21 cellular contexts compared by ENCODE assay signal in genomic region chr4:71029504-71029903, GRCh38.
"Had no signal": no experiment of that assay in that cellular context is flagged by ENCODE, and none has a peak within 500 bp of the region (broad histone marks: within the 10 kb centered on the region; RNA-seq: fewer than 3 reads in every experiment).

No MANE protein-coding gene starts in this region.

- H3K27me3 ChIP-seq: esophagus muscularis mucosa, hepatocyte, right atrium auricular region had no signal

- H3K36me3 ChIP-seq: prostate gland, right atrium auricular region had no signal

- H3K27ac ChIP-seq: esophagus muscularis mucosa, hepatocyte, left ventricle myocardium inferior, prostate gland, right atrium auricular region had no signal

- H3K79me2 ChIP-seq: hepatocyte had no signal

- H3K4me2 ChIP-seq: hepatocyte had no signal

- H2AFZ ChIP-seq: hepatocyte had no signal

- FAIRE-seq: bronchial epithelial cell, endothelial cell of umbilical vein had no signal

- H3K27me3 Mint-ChIP-seq: activated CD4-positive, alpha-beta memory T cell treated with anti-CD3 and anti-CD28 coated beads, Interleukin-2, amount 10 ng/mL, durations not matched to agents 7 days and 5 days; activated CD8-positive, alpha-beta memory T cell treated with anti-CD3 and anti-CD28 coated beads, Interleukin-2, amount 10 ng/mL, durations not matched to agents 7 days and 5 days had no signal

- H3K4me1 Mint-ChIP-seq: activated CD4-positive, alpha-beta memory T cell treated with anti-CD3 and anti-CD28 coated beads, Interleukin-2, amount 10 ng/mL, durations not matched to agents 7 days and 5 days; activated CD8-positive, alpha-beta memory T cell treated with anti-CD3 and anti-CD28 coated beads, Interleukin-2, amount 10 ng/mL, durations not matched to agents 7 days and 5 days had no signal

- H3K27ac Mint-ChIP-seq: activated CD4-positive, alpha-beta memory T cell treated with anti-CD3 and anti-CD28 coated beads, Interleukin-2, amount 10 ng/mL, durations not matched to agents 7 days and 5 days; activated CD8-positive, alpha-beta memory T cell treated with anti-CD3 and anti-CD28 coated beads, Interleukin-2, amount 10 ng/mL, durations not matched to agents 7 days and 5 days; activated T-helper 2 cell treated with anti-CD3 and anti-CD28 coated beads, Interferon-gamma antibody, Interleukin-2, Interleukin-4, amounts not matched to agents 10 μg/mL and 5 μg/mL and 100 μg/mL, durations not matched to agents 14 hours and 24 hours and 36 hours had no signal

- H3K4me1 ChIP-seq: prostate gland, right atrium auricular region had no signal

- DNase-seq: activated CD4-positive, alpha-beta memory T cell treated with anti-CD3 and anti-CD28 coated beads, Interleukin-2, amount 10 ng/mL, durations not matched to agents 7 days and 5 days; activated CD4-positive, alpha-beta T cell treated with anti-CD3 and anti-CD28 coated beads for 48 hours; activated CD8-positive, alpha-beta memory T cell treated with anti-CD3 and anti-CD28 coated beads, Interleukin-2, amount 10 ng/mL, durations not matched to agents 7 days and 5 days; activated naive CD4-positive, alpha-beta T cell treated with Interleukin-2 at 50 U/mL for 16 hours; activated T-cell treated with anti-CD3 and anti-CD28 coated beads, Interleukin-2, amount 50 U/mL, for 1 hour; aorta; effector CD8-positive, alpha-beta T cell; left ventricle myocardium inferior; mammary epithelial cell; stimulated activated CD4-positive, alpha-beta T cell treated with anti-CD3 and anti-CD28 coated beads, Interleukin-12 subunit alpha, Interleukin-12 subunit beta, amount 100 ng/mL, for 4 hours; stimulated activated CD4-positive, alpha-beta T cell treated with anti-CD3 and anti-CD28 coated beads, Interleukin-1b, Interleukin-23, amount 100 ng/mL, for 48 hours; stimulated activated CD8-positive, alpha-beta memory T cell treated with anti-CD3 and anti-CD28 coated beads, Interleukin-4, amount 100 ng/mL, for 48 hours; stimulated activated naive CD4-positive, alpha-beta T cell; SW 1271 had no signal

- H3K4me3 Mint-ChIP-seq: activated CD4-positive, alpha-beta memory T cell treated with anti-CD3 and anti-CD28 coated beads, Interleukin-2, amount 10 ng/mL, durations not matched to agents 7 days and 5 days; activated CD8-positive, alpha-beta memory T cell treated with anti-CD3 and anti-CD28 coated beads, Interleukin-2, amount 10 ng/mL, durations not matched to agents 7 days and 5 days had no signal

- H3K4me3 ChIP-seq: esophagus muscularis mucosa, hepatocyte, left ventricle myocardium inferior, prostate gland, right atrium auricular region had no signal

- H3K9me3 ChIP-seq: esophagus muscularis mucosa, left ventricle myocardium inferior, prostate gland, right atrium auricular region had no signal

- H3K9me3 Mint-ChIP-seq: activated CD4-positive, alpha-beta memory T cell treated with anti-CD3 and anti-CD28 coated beads, Interleukin-2, amount 10 ng/mL, durations not matched to agents 7 days and 5 days; activated T-helper 2 cell treated with anti-CD3 and anti-CD28 coated beads, Interferon-gamma antibody, Interleukin-2, Interleukin-4, amounts not matched to agents 10 μg/mL and 5 μg/mL and 100 μg/mL, durations not matched to agents 14 hours and 24 hours and 36 hours had no signal
